33 cellular contexts compared by ENCODE assay signal in genomic region chr5:105695916-105696315, GRCh38.
"Had no signal": no experiment of that assay in that cellular context is flagged by ENCODE, and none has a peak within 500 bp of the region (broad histone marks: within the 10 kb centered on the region; RNA-seq: fewer than 3 reads in every experiment).

No MANE protein-coding gene starts in this region.

- H3K4me3 ChIP-seq: adrenal gland, body of pancreas, cardiac muscle cell, coronary artery, esophagus muscularis mucosa, heart left ventricle, left ventricle myocardium inferior, lung, mucosa of descending colon, pancreas, prostate gland, sigmoid colon, thyroid gland, upper lobe of right lung had no signal

- H3K9me3 ChIP-seq: adrenal gland, body of pancreas, mucosa of descending colon, pancreas, prostate gland, thyroid gland, upper lobe of right lung had no signal

- H3K36me3 ChIP-seq: adrenal gland, cardiac muscle cell, esophagus muscularis mucosa, heart left ventricle, left ventricle myocardium inferior, pancreas, prostate gland, sigmoid colon, thyroid gland, upper lobe of right lung had no signal

- H3K27ac ChIP-seq: adrenal gland, body of pancreas, cardiac muscle cell, coronary artery, esophagus muscularis mucosa, foreskin keratinocyte, heart left ventricle, left ventricle myocardium inferior, pancreas, prostate gland, sigmoid colon, thyroid gland, upper lobe of right lung, VCaP had no signal

- ATAC-seq: activated CD4-positive, CD25-positive, alpha-beta regulatory T cell treated with anti-CD3 and anti-CD28 coated beads, Interleukin-2, amount 50 U/mL, for 24 hours; body of pancreas; effector memory CD8-positive, alpha-beta T cell; foreskin keratinocyte; heart left ventricle; mucosa of descending colon; pancreas; stimulated activated effector memory CD8-positive, alpha-beta T cell treated with anti-CD3 and anti-CD28 coated beads, Interleukin-12 subunit alpha, Interleukin-12 subunit beta, amount 100 ng/mL, for 72 hours; upper lobe of right lung had no signal

- H3K27me3 ChIP-seq: adrenal gland, body of pancreas, cardiac muscle cell, esophagus muscularis mucosa, foreskin keratinocyte, heart left ventricle, pancreas, sigmoid colon, thyroid gland, upper lobe of right lung had no signal

- H3K4me1 ChIP-seq: adrenal gland, body of pancreas, esophagus muscularis mucosa, foreskin keratinocyte, heart left ventricle, left ventricle myocardium inferior, pancreas, prostate gland, sigmoid colon, thyroid gland, upper lobe of right lung had no signal

- DNase-seq: activated CD4-positive, alpha-beta T cell treated with anti-CD3 and anti-CD28 coated beads for 48 hours; activated CD4-positive, alpha-beta T cell treated with anti-CD3 and anti-CD28 coated beads, Interleukin-2, amount 50 U/mL, for 48 hours; activated CD8-positive, alpha-beta memory T cell treated with anti-CD3 and anti-CD28 coated beads for 24 hours; activated effector memory CD4-positive, alpha-beta T cell treated with Interleukin-2 at 50 U/mL for 16 hours; activated naive CD4-positive, alpha-beta T cell treated with anti-CD3 and anti-CD28 coated beads for 36 hours; activated naive CD8-positive, alpha-beta T cell treated with anti-CD3 and anti-CD28 coated beads for 36 hours; adrenal gland; aorta; body of pancreas; effector memory CD8-positive, alpha-beta T cell; foreskin keratinocyte; heart left ventricle; hypothalamus; islet precursor cell; left ventricle myocardium inferior; mucosa of descending colon; nucleus accumbens; pancreas; retina; sigmoid colon; small intestine; stimulated activated CD4-positive, alpha-beta T cell treated with anti-CD3 and anti-CD28 coated beads, Interleukin-4, amount 100 ng/mL, for 24 hours; T-helper 9 cell; thyroid gland; upper lobe of right lung had no signal
